8 cellular contexts compared by ENCODE assay signal in the genomic region with DNA sequence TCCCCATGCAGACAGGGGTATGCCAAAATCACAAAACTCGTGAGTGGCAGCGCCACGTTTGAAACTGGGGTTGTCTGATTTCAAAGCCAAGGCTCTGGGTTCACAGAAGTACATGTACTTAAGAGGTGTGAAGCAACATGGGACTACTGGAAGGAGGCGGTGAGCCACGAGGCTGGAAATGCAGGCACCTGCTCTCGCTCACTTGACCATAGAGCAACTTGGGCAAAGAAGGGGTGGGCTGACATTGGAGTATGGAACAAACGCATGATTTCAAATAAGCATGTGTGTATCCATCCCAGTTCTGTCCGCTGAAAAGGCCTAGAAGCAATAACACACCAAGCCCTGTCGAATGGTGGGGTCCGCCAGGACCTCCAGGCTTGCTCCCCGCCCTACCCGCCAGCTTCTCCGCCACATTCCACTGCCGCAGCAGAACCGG. TPM values are rescaled to one million over a fixed set of nuclear protein-coding genes. Genes with fewer than 3 reads are reported as not detected.
DNase-seq lines count a peak whose midpoint lies in the region; ATAC-seq, FAIRE-seq and TF ChIP-seq lines count a peak whose summit lies in the region.

No MANE protein-coding gene starts in this region.

- H3K9me3 ChIP-seq in trophoblast cell (ENCODE audit: insufficient read depth, low read depth, low read length), result no peaks in the 10 kb centered on the region

- H3K4ac ChIP-seq in trophoblast cell (ENCODE audit: low read depth, low read length), result peak overlapping the region; percentile 71

- peak overlapping the region; percentile 52 for H2BK5ac ChIP-seq in trophoblast cell (ENCODE audit: low read depth, low read length, poor library complexity)

- H3K4me2 ChIP-seq in trophoblast cell (ENCODE audit: low read length), result peak overlapping the region; percentile 85

- peak; percentile 15 for ATAC-seq in GM21367 (IDR thresholded peaks at IDR 0.05; ENCODE audit: unreplicated experiment)
- ATAC-seq in HG03558 (IDR thresholded peaks at IDR 0.05; ENCODE audit: extremely low read depth, unreplicated experiment), result peak; percentile 5
- ATAC-seq in activated B cell treated with CpG ODN at 0.5 μM for 24 hours (ENCODE audit: low read depth), result peak; percentile 4

- H3K27ac Mint-ChIP-seq in activated B cell treated with CpG ODN at 0.5 μM for 24 hours (peak overlapping the region; percentile 100), glutamatergic neuron (ENCODE audit: unreplicated experiment) (peak overlapping the region; percentile 96)

- no peak overlapping the region for H2BK12ac ChIP-seq in trophoblast cell (ENCODE audit: low read length)

- peak overlapping the region; percentile 90 for H3K18ac ChIP-seq in trophoblast cell (ENCODE audit: low read length)

- POLR2A ChIA-PET in activated B cell treated with CpG ODN at 0.5 μM for 24 hours (lab: Charles Lee), result interaction anchor here (0.6 to 4.2 kb wide), 51 partner anchors 8 to 1639 kb away, joined by 3 to 79 read pairs (median 4); a partner anchor contains a TSS

- peak overlapping the region; percentile 41 for H3K27ac ChIP-seq in trophoblast cell (ENCODE audit: low read depth, low read length)

- H4K12ac ChIP-seq in trophoblast cell (ENCODE audit: low read depth, low read length), result peak overlapping the region; percentile 85

- intact Hi-C loops in activated B cell treated with CpG ODN at 0.5 μM for 24 hours (cut with micrococcal nuclease), result loop anchor here (1.0 to 5.0 kb wide), 8 partner anchors 97 to 1640 kb away; a partner anchor contains a TSS

- peak overlapping the region; percentile 58 for H2BK120ac ChIP-seq in trophoblast cell (ENCODE audit: insufficient read depth, low read length, poor library complexity)

- H3K9me3 Mint-ChIP-seq in activated B cell treated with CpG ODN at 0.5 μM for 24 hours (no peaks in the 10 kb centered on the region), glutamatergic neuron (ENCODE audit: unreplicated experiment) (peaks cover 9% of the 10 kb centered on the region)

- peak overlapping the region; percentile 93 for H3K4me3 ChIP-seq in trophoblast cell (ENCODE audit: low read depth, low read length)

- H4K8ac ChIP-seq in trophoblast cell (ENCODE audit: low read depth, low read length), result peak overlapping the region; percentile 97

- peak; percentile 22 for DNase-seq in EL
- DNase-seq in activated B cell treated with CpG ODN at 0.5 μM for 24 hours, result no peak
- no peak for DNase-seq in glutamatergic neuron
- DNase-seq in trophoblast cell, result peak; percentile 29 to 36
- DNase-seq in globus pallidus (ENCODE audit: low spot score), result no peak
- no peak for DNase-seq in frontal cortex (ENCODE audit: low spot score in 2 of 2)

- H4K91ac ChIP-seq in trophoblast cell (ENCODE audit: low read depth, low read length), result peak overlapping the region; percentile 88

- H3K27me3 Mint-ChIP-seq in activated B cell treated with CpG ODN at 0.5 μM for 24 hours (no peaks in the 10 kb centered on the region), glutamatergic neuron (ENCODE audit: unreplicated experiment) (peaks cover 5% of the 10 kb centered on the region)

- peak overlapping the region; percentile 91 for H3K9ac ChIP-seq in trophoblast cell (ENCODE audit: low read length)

- no peak overlapping the region for H2AK5ac ChIP-seq in trophoblast cell (ENCODE audit: low read length)

- H3K4me1 ChIP-seq in trophoblast cell (ENCODE audit: control insufficient read depth in 1 of 2, insufficient read depth in 2 of 2, low read length in 2 of 2), result no peaks in the 10 kb centered on the region

- H3K79me1 ChIP-seq in trophoblast cell (ENCODE audit: low read length), result peaks cover 12% of the 10 kb centered on the region

- H3K14ac ChIP-seq in trophoblast cell (ENCODE audit: low read length), result peak overlapping the region; percentile 93

- peaks cover 39% of the 10 kb centered on the region for H3K4me1 Mint-ChIP-seq in activated B cell treated with CpG ODN at 0.5 μM for 24 hours
- peaks cover 7% of the 10 kb centered on the region for H3K4me1 Mint-ChIP-seq in glutamatergic neuron (ENCODE audit: low read depth, unreplicated experiment)

- H2AFZ ChIP-seq in trophoblast cell (ENCODE audit: insufficient read depth, low read length, poor library complexity), result peak overlapping the region; percentile 86

- no peak overlapping the region for H3K23ac ChIP-seq in trophoblast cell (ENCODE audit: low read length)

- no peaks in the 10 kb centered on the region for H3K27me3 ChIP-seq in trophoblast cell (ENCODE audit: insufficient read depth, low read length)

- H3K4me3 Mint-ChIP-seq in activated B cell treated with CpG ODN at 0.5 μM for 24 hours (peak overlapping the region; percentile 99), glutamatergic neuron (ENCODE audit: unreplicated experiment) (peak overlapping the region; percentile 96)

- H3K79me2 ChIP-seq in trophoblast cell (ENCODE audit: control insufficient read depth, insufficient read depth, low read length, poor library complexity), result peaks cover 22% of the 10 kb centered on the region

- CTCF ChIA-PET in activated B cell treated with CpG ODN at 0.5 μM for 24 hours (lab: Charles Lee), result no interaction called here

- TF ChIP-seq CTCF in activated B cell treated with CpG ODN at 0.5 μM for 24 hours (IDR thresholded peaks at IDR 0.05) (no peak), glutamatergic neuron (IDR thresholded peaks at IDR 0.05; ENCODE audit: partially characterized antibody, unreplicated experiment) (no peak)

- peaks cover 0 to 7% of the 10 kb centered on the region in 2 experiments for H3K36me3 ChIP-seq in trophoblast cell (ENCODE audit: control insufficient read depth in 1 of 2, insufficient read depth in 2 of 2, low read length in 2 of 2)

- WGBS in trophoblast cell (ENCODE audit: extremely low coverage, insufficient coverage, insufficient read length), result no CpG with 5 or more reads among the region's 15 CpGs

- H3K36me3 Mint-ChIP-seq in activated B cell treated with CpG ODN at 0.5 μM for 24 hours (ENCODE audit: low read depth) (peaks cover 24% of the 10 kb centered on the region), glutamatergic neuron (ENCODE audit: unreplicated experiment) (no peaks in the 10 kb centered on the region)

- no peak for FAIRE-seq in frontal cortex (lab: Jason Lieb, UNC)

RNA-seq across cellular contexts. Expression of a gene that starts 0.6 kb away (rescaled TPM):
- 484 and 493 TPM in 2 replicates for total RNA-seq in activated B cell treated with CpG ODN at 0.5 μM for 24 hours
- 223 TPM for total RNA-seq in glutamatergic neuron (ENCODE audit: unreplicated experiment)
- polyA plus RNA-seq in trophoblast cell (2013), result 122 and 125 TPM in 2 replicates
- 112 TPM for total RNA-seq in frontal cortex

Comparison
In these comparisons a context has a peak if more than half of its experiments do, and no peak if none do; other contexts are left out.
1. DNase-seq: peak in EL (single experiment) and trophoblast cell (2 of 2); none in activated B cell treated with CpG ODN at 0.5 μM for 24 hours (single experiment), glutamatergic neuron (single experiment), globus pallidus (single experiment) and frontal cortex (0 of 2).
2. Peak in every context shown above with its lines, with median percentiles within 50 percentile points of each other: ATAC-seq.